Comparison of ENCODE assay signal across 1 cellular context in genomic region chr12:129659927-129660326, GRCh38.
TF ChIP-seq lines count a peak whose summit lies in the region.

No MANE protein-coding gene starts in this region.

TF ChIP-seq in K562, 482 proteins besides CTCF, POLR2A, EP300 and RAD21 (continued from another document and continues in another):
- TF ChIP-seq ATF3 (IDR thresholded peaks at IDR 0.05) (peak; percentile 97), ATF3 (CRISPR knock-in tag; conservative IDR thresholded peaks at IDR 0.05) (peak; percentile 89; the same call in 1 of the 2 replicates), SMAD4 (CRISPR knock-in tag; conservative IDR thresholded peaks at IDR 0.05) (0 out of 2 replicates have a peak, but pooled peaks have one; percentile 11), FOS (IDR thresholded peaks at IDR 0.05; ENCODE audit: extremely low read depth, insufficient read length) (peak; percentile 66), SMARCE1 (IDR thresholded peaks at IDR 0.05) (peak; percentile 95), PBX2 (CRISPR knock-in tag; IDR thresholded peaks at IDR 0.05; ENCODE audit: low read depth) (no peak), PBX2 (tag; conservative IDR thresholded peaks at IDR 0.05; ENCODE audit: low read depth) (peak; percentile 72; the same call in 1 of the 2 replicates), ZFP36 (IDR thresholded peaks at IDR 0.05; ENCODE audit: low read depth, low read length, partially characterized antibody) (no peak), RBFOX2 (IDR thresholded peaks at IDR 0.05; ENCODE audit: low read depth, low read length) (no peak), ZNF644 (tag; IDR thresholded peaks at IDR 0.05; ENCODE audit: low read depth) (peak; percentile 74; the same call in 1 of the 2 replicates), ARID3A (IDR thresholded peaks at IDR 0.05; ENCODE audit: borderline replicate concordance, low read depth, low read length) (peak; percentile 56; the same call in 1 of the 2 replicates), BRD9 (IDR thresholded peaks at IDR 0.05; ENCODE audit: low read depth, partially characterized antibody) (no peak), MAFG (tag; conservative IDR thresholded peaks at IDR 0.05) (peak; percentile 96), ARNT (IDR thresholded peaks at IDR 0.05) (peak in 1 of 2 experiments; percentile 60; a peak in 1 of 4 replicates), ZNF639 (CRISPR knock-in tag; conservative IDR thresholded peaks at IDR 0.05 in 1 of 2, IDR thresholded peaks at IDR 0.05 in 1 of 2) (peak in 1 of 2 experiments; percentile 21; a peak in 1 of 4 replicates), HNRNPL (IDR thresholded peaks at IDR 0.05; ENCODE audit: low read depth, low read length) (no peak), TRIM24 (IDR thresholded peaks at IDR 0.05) (peak; percentile 41 to 53; a peak in 2 of 4 replicates), HNRNPLL (IDR thresholded peaks at IDR 0.05; ENCODE audit: low read depth, low read length, poor library complexity, severe bottlenecking) (no peak), KLF1 (tag; IDR thresholded peaks at IDR 0.05) (no peak), MEF2A (IDR thresholded peaks at IDR 0.05; ENCODE audit: control insufficient read depth, low read depth, low read length) (no peak), MYBL2 (IDR thresholded peaks at IDR 0.05; ENCODE audit: low read depth) (no peak), MYBL2 (CRISPR knock-in tag; IDR thresholded peaks at IDR 0.05; ENCODE audit: borderline replicate concordance) (no peak), NR2C2 (CRISPR knock-in tag; IDR thresholded peaks at IDR 0.05) (no peak), NR2C2 (tag; IDR thresholded peaks at IDR 0.05) (0 out of 2 replicates have a peak, but pooled peaks have one; percentile 33), PRPF4 (IDR thresholded peaks at IDR 0.05; ENCODE audit: insufficient read depth, low read depth, low read length, poor library complexity, severe bottlenecking) (no peak), SOX6 (IDR thresholded peaks at IDR 0.05) (peak; percentile 87), NFYB (IDR thresholded peaks at IDR 0.05; ENCODE audit: extremely low read depth, insufficient read length) (no peak), ZNF318 (IDR thresholded peaks at IDR 0.05; ENCODE audit: borderline replicate concordance in 1 of 2, low read depth in 1 of 2) (peak in 1 of 2 experiments; percentile 90; a peak in 2 of 4 replicates), MTA2 (IDR thresholded peaks at IDR 0.05; ENCODE audit: low read depth) (peak; percentile 21; the same call in 1 of the 2 replicates), POLR3G (IDR thresholded peaks at IDR 0.05; ENCODE audit: extremely low read depth, insufficient read length, insufficient replicate concordance) (no peak), STAT5A (IDR thresholded peaks at IDR 0.05; ENCODE audit: borderline replicate concordance, low read length) (no peak), GABPB1 (CRISPR knock-in tag; IDR thresholded peaks at IDR 0.05) (no peak), ZNF175 (CRISPR knock-in tag; IDR thresholded peaks at IDR 0.05; ENCODE audit: low read depth) (peak; percentile 83), HMGXB4 (CRISPR knock-in tag; IDR thresholded peaks at IDR 0.05) (no peak), MAFF (IDR thresholded peaks at IDR 0.05; ENCODE audit: low read length) (peak; percentile 81), CREB3L1 (IDR thresholded peaks at IDR 0.05; ENCODE audit: borderline replicate concordance, low read depth) (no peak), C11orf30 (IDR thresholded peaks at IDR 0.05; ENCODE audit: low read depth) (peak; percentile 95), IRF9 (tag; IDR thresholded peaks at IDR 0.05) (no peak), ELF1 (tag; IDR thresholded peaks at IDR 0.05) (no peak), U2AF2 (optimal IDR thresholded peaks at IDR 0.05; ENCODE audit: low read depth, low read length) (no peak), ILK (tag; IDR thresholded peaks at IDR 0.05; ENCODE audit: borderline replicate concordance, low read depth) (no peak), JUNB (CRISPR knock-in tag; conservative IDR thresholded peaks at IDR 0.05) (peak; percentile 89), MEIS2 (IDR thresholded peaks at IDR 0.05; ENCODE audit: partially characterized antibody) (peak; percentile 77), GTF2F1 (IDR thresholded peaks at IDR 0.05; ENCODE audit: low read depth, low read length) (no peak), NFE2L1 (tag; IDR thresholded peaks at IDR 0.05; ENCODE audit: borderline replicate concordance, low read depth) (peak; percentile 41; the same call in 1 of the 2 replicates), HDAC2 (IDR thresholded peaks at IDR 0.05) (peak; percentile 31; the same call in 1 of the 2 replicates), FOSL1 (tag; conservative IDR thresholded peaks at IDR 0.05) (peak; percentile 99)
